ENCODE assay signal across 1 cellular context in the genomic region with DNA sequence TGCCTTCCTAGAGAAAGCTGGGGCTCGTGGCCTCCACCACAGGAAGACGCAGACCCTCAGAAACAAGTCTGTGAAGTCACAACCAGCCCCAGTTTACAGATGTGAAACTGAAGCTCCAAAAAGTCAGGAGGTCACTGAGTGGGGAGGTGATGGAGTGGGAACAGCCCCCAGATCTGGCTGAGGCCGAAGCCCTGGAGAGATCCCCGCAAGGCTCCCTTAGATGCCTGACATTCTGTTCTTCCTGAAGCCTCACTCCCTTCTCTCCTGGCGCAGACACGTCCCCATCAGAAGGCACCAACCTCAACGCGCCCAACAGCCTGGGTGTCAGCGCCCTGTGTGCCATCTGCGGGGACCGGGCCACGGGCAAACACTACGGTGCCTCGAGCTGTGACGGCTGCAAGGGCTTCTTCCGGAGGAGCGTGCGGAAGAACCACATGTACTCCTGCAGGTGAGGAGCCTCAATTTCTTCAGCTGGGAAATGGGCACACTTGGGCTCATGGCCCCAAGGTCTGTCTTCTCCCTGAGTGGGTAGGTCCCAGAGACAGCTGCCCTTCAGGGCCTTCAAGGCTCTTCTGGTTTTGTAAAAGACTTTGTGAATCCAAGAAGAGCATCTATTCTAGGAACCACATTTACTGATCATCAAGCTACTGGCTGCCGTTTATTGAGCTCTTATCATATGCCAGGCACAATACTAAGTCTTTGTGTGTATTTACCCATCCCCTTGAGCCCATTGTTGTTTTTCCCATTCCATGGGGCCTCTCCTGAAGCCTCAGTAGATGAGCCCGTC.
A peak's percentile ranks its signal among the peaks of the same experiment; 100 is the strongest.
TF ChIP-seq lines count a peak whose summit lies in the region.

No MANE protein-coding gene starts in this region.

TF ChIP-seq in HepG2, 621 proteins besides CTCF, POLR2A, EP300 and RAD21 (continued from another document and continues in another):
- TF ChIP-seq, protein P1, sequence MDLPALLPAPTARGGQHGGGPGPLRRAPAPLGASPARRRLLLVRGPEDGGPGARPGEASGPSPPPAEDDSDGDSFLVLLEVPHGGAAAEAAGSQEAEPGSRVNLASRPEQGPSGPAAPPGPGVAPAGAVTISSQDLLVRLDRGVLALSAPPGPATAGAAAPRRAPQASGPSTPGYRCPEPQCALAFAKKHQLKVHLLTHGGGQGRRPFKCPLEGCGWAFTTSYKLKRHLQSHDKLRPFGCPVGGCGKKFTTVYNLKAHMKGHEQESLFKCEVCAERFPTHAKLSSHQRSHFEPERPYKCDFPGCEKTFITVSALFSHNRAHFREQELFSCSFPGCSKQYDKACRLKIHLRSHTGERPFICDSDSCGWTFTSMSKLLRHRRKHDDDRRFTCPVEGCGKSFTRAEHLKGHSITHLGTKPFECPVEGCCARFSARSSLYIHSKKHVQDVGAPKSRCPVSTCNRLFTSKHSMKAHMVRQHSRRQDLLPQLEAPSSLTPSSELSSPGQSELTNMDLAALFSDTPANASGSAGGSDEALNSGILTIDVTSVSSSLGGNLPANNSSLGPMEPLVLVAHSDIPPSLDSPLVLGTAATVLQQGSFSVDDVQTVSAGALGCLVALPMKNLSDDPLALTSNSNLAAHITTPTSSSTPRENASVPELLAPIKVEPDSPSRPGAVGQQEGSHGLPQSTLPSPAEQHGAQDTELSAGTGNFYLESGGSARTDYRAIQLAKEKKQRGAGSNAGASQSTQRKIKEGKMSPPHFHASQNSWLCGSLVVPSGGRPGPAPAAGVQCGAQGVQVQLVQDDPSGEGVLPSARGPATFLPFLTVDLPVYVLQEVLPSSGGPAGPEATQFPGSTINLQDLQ (CRISPR knock-in tag; IDR thresholded peaks at IDR 0.05), result no peak
- TF ChIP-seq ATF7-NPFF (CRISPR knock-in tag; IDR thresholded peaks at IDR 0.05; ENCODE audit: low read depth) (no peak), MTA3 (CRISPR knock-in tag; IDR thresholded peaks at IDR 0.05) (no peak), ZBTB4 (CRISPR knock-in tag; IDR thresholded peaks at IDR 0.05; ENCODE audit: borderline replicate concordance) (peak; percentile 70; the same call in 1 of the 2 replicates), EZH2 (conservative IDR thresholded peaks at IDR 0.05; ENCODE audit: low read depth, low read length) (no peak), HNRNPUL1 (IDR thresholded peaks at IDR 0.05; ENCODE audit: low read depth, low read length) (no peak), STAG1 (CRISPR knock-in tag; IDR thresholded peaks at IDR 0.05) (no peak), SALL2 (CRISPR knock-in tag; IDR thresholded peaks at IDR 0.05) (no peak), MYC (CRISPR knock-in tag; IDR thresholded peaks at IDR 0.05; ENCODE audit: borderline replicate concordance) (no peak), GTF3A (CRISPR knock-in tag; conservative IDR thresholded peaks at IDR 0.05) (peak; percentile 67; the same call in 1 of the 2 replicates), BHLHE40 (IDR thresholded peaks at IDR 0.05; ENCODE audit: low read length) (no peak), RFX3 (CRISPR knock-in tag; IDR thresholded peaks at IDR 0.05) (no peak), KMT2B (CRISPR knock-in tag; IDR thresholded peaks at IDR 0.05) (no peak), ZNF274 (CRISPR knock-in tag; IDR thresholded peaks at IDR 0.05) (0 out of 2 replicates have a peak, but pooled peaks have one; percentile 49), THAP7 (CRISPR knock-in tag; IDR thresholded peaks at IDR 0.05) (no peak), ZNF18 (CRISPR knock-in tag; IDR thresholded peaks at IDR 0.05; ENCODE audit: insufficient replicate concordance) (no peak), XBP1 (CRISPR knock-in tag; IDR thresholded peaks at IDR 0.05) (no peak), ATRX (CRISPR knock-in tag; IDR thresholded peaks at IDR 0.05; ENCODE audit: borderline replicate concordance) (no peak), ZIK1 (CRISPR knock-in tag; IDR thresholded peaks at IDR 0.05; ENCODE audit: borderline replicate concordance, low read depth) (no peak), MTA1 (CRISPR knock-in tag; IDR thresholded peaks at IDR 0.05; ENCODE audit: borderline replicate concordance) (peak; percentile 77; the same call in 1 of the 2 replicates), POGK (CRISPR knock-in tag; conservative IDR thresholded peaks at IDR 0.05) (peak; percentile 72), ZNF790 (CRISPR knock-in tag; IDR thresholded peaks at IDR 0.05; ENCODE audit: borderline replicate concordance) (no peak), SP4 (CRISPR knock-in tag; IDR thresholded peaks at IDR 0.05) (no peak), JUNB (CRISPR knock-in tag; IDR thresholded peaks at IDR 0.05; ENCODE audit: borderline replicate concordance) (no peak), ZNF770 (CRISPR knock-in tag; IDR thresholded peaks at IDR 0.05) (no peak), ZNF280D (CRISPR knock-in tag; IDR thresholded peaks at IDR 0.05) (no peak), CBX5 (CRISPR knock-in tag; IDR thresholded peaks at IDR 0.05; ENCODE audit: borderline replicate concordance) (peak; percentile 25; the same call in 1 of the 2 replicates), NR2C2 (CRISPR knock-in tag; IDR thresholded peaks at IDR 0.05; ENCODE audit: borderline replicate concordance) (peak; percentile 30; the same call in 1 of the 2 replicates), ZNF343 (CRISPR knock-in tag; IDR thresholded peaks at IDR 0.05) (peak; percentile 49; the same call in 1 of the 2 replicates), ZNF713 (CRISPR knock-in tag; IDR thresholded peaks at IDR 0.05) (no peak), SATB2 (CRISPR knock-in tag; IDR thresholded peaks at IDR 0.05) (no peak), MED1 (CRISPR knock-in tag; IDR thresholded peaks at IDR 0.05) (no peak), ZNF484 (CRISPR knock-in tag; IDR thresholded peaks at IDR 0.05; ENCODE audit: borderline replicate concordance, low read depth) (no peak), ZEB1 (IDR thresholded peaks at IDR 0.05; ENCODE audit: insufficient replicate concordance, low read depth) (peak; percentile 15), ZNF543 (CRISPR knock-in tag; IDR thresholded peaks at IDR 0.05) (0 out of 2 replicates have a peak, but pooled peaks have one; percentile 62), MAFG (CRISPR knock-in tag; IDR thresholded peaks at IDR 0.05) (no peak), MEIS1 (CRISPR knock-in tag; IDR thresholded peaks at IDR 0.05; ENCODE audit: borderline replicate concordance) (0 out of 2 replicates have a peak, but pooled peaks have one; percentile 62), NFE2 (CRISPR knock-in tag; IDR thresholded peaks at IDR 0.05) (no peak)
- TF ChIP-seq, protein P2, sequence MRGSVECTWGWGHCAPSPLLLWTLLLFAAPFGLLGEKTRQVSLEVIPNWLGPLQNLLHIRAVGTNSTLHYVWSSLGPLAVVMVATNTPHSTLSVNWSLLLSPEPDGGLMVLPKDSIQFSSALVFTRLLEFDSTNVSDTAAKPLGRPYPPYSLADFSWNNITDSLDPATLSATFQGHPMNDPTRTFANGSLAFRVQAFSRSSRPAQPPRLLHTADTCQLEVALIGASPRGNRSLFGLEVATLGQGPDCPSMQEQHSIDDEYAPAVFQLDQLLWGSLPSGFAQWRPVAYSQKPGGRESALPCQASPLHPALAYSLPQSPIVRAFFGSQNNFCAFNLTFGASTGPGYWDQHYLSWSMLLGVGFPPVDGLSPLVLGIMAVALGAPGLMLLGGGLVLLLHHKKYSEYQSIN (CRISPR knock-in tag; IDR thresholded peaks at IDR 0.05; ENCODE audit: borderline replicate concordance), result no peak
- TF ChIP-seq, protein P3, sequence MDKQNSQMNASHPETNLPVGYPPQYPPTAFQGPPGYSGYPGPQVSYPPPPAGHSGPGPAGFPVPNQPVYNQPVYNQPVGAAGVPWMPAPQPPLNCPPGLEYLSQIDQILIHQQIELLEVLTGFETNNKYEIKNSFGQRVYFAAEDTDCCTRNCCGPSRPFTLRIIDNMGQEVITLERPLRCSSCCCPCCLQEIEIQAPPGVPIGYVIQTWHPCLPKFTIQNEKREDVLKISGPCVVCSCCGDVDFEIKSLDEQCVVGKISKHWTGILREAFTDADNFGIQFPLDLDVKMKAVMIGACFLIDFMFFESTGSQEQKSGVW (CRISPR knock-in tag; IDR thresholded peaks at IDR 0.05; ENCODE audit: borderline replicate concordance), result no peak
- TF ChIP-seq, protein P4, sequence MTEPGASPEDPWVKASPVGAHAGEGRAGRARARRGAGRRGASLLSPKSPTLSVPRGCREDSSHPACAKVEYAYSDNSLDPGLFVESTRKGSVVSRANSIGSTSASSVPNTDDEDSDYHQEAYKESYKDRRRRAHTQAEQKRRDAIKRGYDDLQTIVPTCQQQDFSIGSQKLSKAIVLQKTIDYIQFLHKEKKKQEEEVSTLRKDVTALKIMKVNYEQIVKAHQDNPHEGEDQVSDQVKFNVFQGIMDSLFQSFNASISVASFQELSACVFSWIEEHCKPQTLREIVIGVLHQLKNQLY (CRISPR knock-in tag; IDR thresholded peaks at IDR 0.05), result no peak
